22 cellular contexts compared by ENCODE assay signal in the genomic region with DNA sequence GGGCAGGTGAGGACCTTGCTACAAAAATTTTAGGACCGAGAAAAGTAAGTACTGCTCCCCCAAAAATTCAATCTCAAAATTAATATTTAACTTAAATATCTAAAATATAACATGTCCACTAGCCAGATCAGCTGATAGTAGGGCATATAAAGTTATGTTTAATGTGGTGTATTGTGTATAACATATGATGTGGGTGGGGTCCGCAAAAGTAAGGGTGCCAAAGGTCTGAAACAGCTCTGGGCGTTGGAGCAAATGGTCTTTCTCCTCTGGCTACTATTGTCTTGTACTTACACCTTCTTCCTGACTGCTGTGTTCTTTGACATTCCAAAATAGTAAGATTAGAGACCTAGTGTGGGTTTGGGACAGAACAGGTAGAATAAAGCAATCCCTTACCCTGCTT. TPM values are rescaled to one million over a fixed set of nuclear protein-coding genes. Genes with fewer than 3 reads are reported as not detected.
"Had no signal": no experiment of that assay in that cellular context is flagged by ENCODE, and none has a peak within 500 bp of the region (broad histone marks: within the 10 kb centered on the region; RNA-seq: fewer than 3 reads in every experiment).

No MANE protein-coding gene starts in this region.

- H3K27ac ChIP-seq: coronary artery, epithelial cell of prostate, esophagus squamous epithelium, gastroesophageal sphincter, heart left ventricle, hepatocyte, left lung, lower lobe of right lung had no signal

- H3K4me3 ChIP-seq: coronary artery, esophagus squamous epithelium, gastroesophageal sphincter, heart left ventricle, hepatocyte, left lung, lower lobe of right lung had no signal

- H3K36me3 ChIP-seq: esophagus squamous epithelium, gastroesophageal sphincter, heart left ventricle, left lung, lower lobe of right lung had no signal

- H3K9me3 ChIP-seq: esophagus squamous epithelium, gastroesophageal sphincter, heart left ventricle, left lung, lower lobe of right lung had no signal

- DNase-seq: effector CD8-positive, alpha-beta T cell; effector memory CD8-positive, alpha-beta T cell; endodermal cell; esophagus squamous epithelium; foreskin fibroblast; heart left ventricle; hypothalamus; immature natural killer cell; islet precursor cell; kidney; kidney glomerular epithelial cell; left lung; left ventricle myocardium superior; lower lobe of right lung; mesenchymal stem cell had no signal

- H3K4me1 ChIP-seq: esophagus squamous epithelium, gastroesophageal sphincter, heart left ventricle, left lung, lower lobe of right lung had no signal

- ATAC-seq: effector memory CD8-positive, alpha-beta T cell; esophagus mucosa; gastroesophageal sphincter; heart left ventricle; left lung; left ventricle myocardium superior had no signal

RNA-seq across cellular contexts. Expression of gene HTR2A, which starts 41.2 kb away (rescaled TPM):
- total RNA-seq: dermis microvascular lymphatic vessel endothelial cell, endodermal cell, lung microvascular endothelial cell had no signal
